ENCODE assay signal across 9 cellular contexts in genomic region chr7:101936612-101937231, GRCh38.
DNase-seq lines count a peak whose midpoint lies in the region; ATAC-seq and TF ChIP-seq lines count a peak whose summit lies in the region.
"Had no signal": no experiment of that assay in that cellular context is flagged by ENCODE, and none has a peak within 500 bp of the region (broad histone marks: within the 10 kb centered on the region; RNA-seq: fewer than 3 reads in every experiment).

No MANE protein-coding gene starts in this region.

- peaks cover 74% of the 10 kb centered on the region for H3K4me1 Mint-ChIP-seq in endodermal cell
- H3K4me1 Mint-ChIP-seq in naive thymus-derived CD4-positive, alpha-beta T cell, result peaks cover 0 to 15% (median 8%) of the 10 kb centered on the region in 7 donors

- H3K9me3 ChIP-seq in HUES6 (ENCODE audit: control insufficient read depth, insufficient read depth, low read depth, low read length), result peaks cover 3% of the 10 kb centered on the region; the same call in 1 of the 2 replicates
- no peaks in the 10 kb centered on the region for H3K9me3 ChIP-seq in endodermal cell (ENCODE audit: control insufficient read depth, low read length)
- H3K9me3 ChIP-seq in lower lobe of right lung, result no peaks in the 10 kb centered on the region
- no peaks in the 10 kb centered on the region for H3K9me3 ChIP-seq in thoracic aorta
- no peaks in the 10 kb centered on the region for H3K9me3 ChIP-seq in naive thymus-derived CD4-positive, alpha-beta T cell (ENCODE audit: control insufficient read depth in 2 of 3, low read length in 3 of 3)
- H3K9me3 ChIP-seq: SK-N-SH had no signal

- ATAC-seq in lower lobe of right lung, result peak; percentile 40 to 49
- peak; percentile 13 for ATAC-seq in thoracic aorta (ENCODE audit: insufficient number of reproducible peaks, low FRiP score, low read depth)
- no peak for ATAC-seq in naive thymus-derived CD4-positive, alpha-beta T cell

- no peaks in the 10 kb centered on the region for H3K27me3 ChIP-seq in HUES6 (ENCODE audit: control insufficient read depth, insufficient read depth, low read length)
- no peaks in the 10 kb centered on the region for H3K27me3 ChIP-seq in endodermal cell (ENCODE audit: control insufficient read depth, insufficient read depth, low read length, poor library complexity, severe bottlenecking)
- no peaks in the 10 kb centered on the region for H3K27me3 ChIP-seq in lower lobe of right lung (ENCODE audit: low read depth)
- no peaks in the 10 kb centered on the region for H3K27me3 ChIP-seq in thoracic aorta (replicated peaks; ENCODE audit: insufficient read depth)
- no peaks in the 10 kb centered on the region for H3K27me3 ChIP-seq in naive thymus-derived CD4-positive, alpha-beta T cell (ENCODE audit: control insufficient read depth in 2 of 2, insufficient read depth in 2 of 2, low read length in 2 of 2)

- H3K36me3 Mint-ChIP-seq in endodermal cell (ENCODE audit: low read depth), result peaks cover 11% of the 10 kb centered on the region
- H3K36me3 Mint-ChIP-seq in naive thymus-derived CD4-positive, alpha-beta T cell, result peaks cover 0 to 18% (median 4%) of the 10 kb centered on the region in 5 donors

- H3K9ac ChIP-seq in HUES6 (ENCODE audit: low read length) (peak overlapping the region; percentile 92), endodermal cell (ENCODE audit: extremely low read depth, low read length, poor library complexity, severe bottlenecking) (peak overlapping the region; percentile 54)
- H3K9ac ChIP-seq: SK-N-SH had no signal

- H3K4me1 ChIP-seq in HUES6 (ENCODE audit: control insufficient read depth, insufficient read depth, low read length) (peaks cover 78% of the 10 kb centered on the region), endodermal cell (ENCODE audit: control insufficient read depth, insufficient read depth, low read length) (peaks cover 44% of the 10 kb centered on the region), lower lobe of right lung (peaks cover 38% of the 10 kb centered on the region), thoracic aorta (ENCODE audit: control insufficient read depth in 1 of 2, low read depth in 2 of 2) (peaks cover 35 to 71% of the 10 kb centered on the region in 2 donors)
- no peaks in the 10 kb centered on the region for H3K4me1 ChIP-seq in naive thymus-derived CD4-positive, alpha-beta T cell (ENCODE audit: control insufficient read depth in 2 of 2, insufficient read depth in 2 of 2, low read length in 2 of 2)

- intact Hi-C loops in lower lobe of right lung (cut with DNase I), result no loop called here
- intact Hi-C loops in naive thymus-derived CD4-positive, alpha-beta T cell (cut with micrococcal nuclease), result no loop called here

- peak overlapping the region; percentile 45 for H3K4me3 Mint-ChIP-seq in endodermal cell
- no peak overlapping the region for H3K4me3 Mint-ChIP-seq in naive thymus-derived CD4-positive, alpha-beta T cell

- POLR2A ChIA-PET in naive thymus-derived CD4-positive, alpha-beta T cell (lab: Charles Lee), result no interaction called here

- peaks cover 5% of the 10 kb centered on the region for H3K9me3 Mint-ChIP-seq in endodermal cell
- H3K9me3 Mint-ChIP-seq in naive thymus-derived CD4-positive, alpha-beta T cell, result no peaks in the 10 kb centered on the region

- 6 to 12% methylated on average over 11 to 19 of the region's 19 CpGs for WGBS in endodermal cell (ENCODE audit: insufficient coverage in 1 of 2, insufficient read length in 1 of 2), 2 experiments

- no peaks in the 10 kb centered on the region for H3K27me3 Mint-ChIP-seq in endodermal cell (ENCODE audit: insufficient read depth)
- H3K27me3 Mint-ChIP-seq in naive thymus-derived CD4-positive, alpha-beta T cell, result no peaks in the 10 kb centered on the region

- H3K27ac ChIP-seq in HUES6 (ENCODE audit: low read depth, low read length), result peak overlapping the region; percentile 92
- peak overlapping the region; percentile 72 for H3K27ac ChIP-seq in endodermal cell (ENCODE audit: low read depth, low read length)
- H3K27ac ChIP-seq in lower lobe of right lung, result peak overlapping the region; percentile 36
- H3K27ac ChIP-seq in thoracic aorta, result peak overlapping the region; percentile 63 to 79
- no peak overlapping the region for H3K27ac ChIP-seq in naive thymus-derived CD4-positive, alpha-beta T cell (ENCODE audit: low read depth, low read length)

- peak overlapping the region; percentile 96 for H3K27ac Mint-ChIP-seq in endodermal cell
- H3K27ac Mint-ChIP-seq in naive thymus-derived CD4-positive, alpha-beta T cell, result peak overlapping the region in 1 of 9 donors; percentile 59

- H3K36me3 ChIP-seq in HUES6 (ENCODE audit: control insufficient read depth, insufficient read depth, low read length) (peaks cover 7% of the 10 kb centered on the region; the same call in 1 of the 2 replicates), endodermal cell (ENCODE audit: control insufficient read depth, insufficient read depth, low read length) (peaks cover 13% of the 10 kb centered on the region), lower lobe of right lung (no peaks in the 10 kb centered on the region), thoracic aorta (no peaks in the 10 kb centered on the region)
- H3K36me3 ChIP-seq in naive thymus-derived CD4-positive, alpha-beta T cell (ENCODE audit: control insufficient read depth in 2 of 3, insufficient read depth in 3 of 3, low read length in 3 of 3), result peaks cover 0 to 5% (median 0%) of the 10 kb centered on the region in 3 experiments

- peak overlapping the region; percentile 33 for H3K4me3 ChIP-seq in HUES6 (ENCODE audit: low read depth, low read length)
- peak overlapping the region; percentile 34 for H3K4me3 ChIP-seq in endodermal cell (ENCODE audit: low read length)
- peak overlapping the region; percentile 34 for H3K4me3 ChIP-seq in lower lobe of right lung
- peak overlapping the region; percentile 60 for H3K4me3 ChIP-seq in thoracic aorta
- no peak overlapping the region for H3K4me3 ChIP-seq in naive thymus-derived CD4-positive, alpha-beta T cell (ENCODE audit: low read length)

- CTCF ChIA-PET in naive thymus-derived CD4-positive, alpha-beta T cell (lab: Charles Lee), result interaction anchor here (0.7 kb wide), 1 partner anchor 574 kb away, joined by 4 read pairs; no protein-coding TSS in a partner anchor

- DNase-seq in endodermal cell (peak; percentile 97), lower lobe of right lung (no peak), thoracic aorta (ENCODE audit: low spot score) (peak; percentile 28), SW480 (ENCODE audit: low spot score) (no peak), cerebellar cortex (ENCODE audit: low spot score) (no peak)
- DNase-seq in naive thymus-derived CD4-positive, alpha-beta T cell, result no peak
- no peak for DNase-seq in stimulated activated CD4-positive, alpha-beta T cell treated with anti-CD3 and anti-CD28 coated beads, Interleukin-4, amount 100 ng/mL, for 1 hour
- DNase-seq: SK-N-SH had no signal

- no peak for TF ChIP-seq CTCF in endodermal cell (conservative IDR thresholded peaks at IDR 0.05)
- TF ChIP-seq CTCF in lower lobe of right lung (IDR thresholded peaks at IDR 0.05), result no peak
- TF ChIP-seq CTCF in thoracic aorta (IDR thresholded peaks at IDR 0.05), result no peak

Comparison
In these comparisons a context has a peak if more than half of its experiments do, and no peak if none do; other contexts are left out.
1. DNase-seq: peak in endodermal cell (single experiment) and thoracic aorta (single experiment); none in lower lobe of right lung (single experiment), SW480 (single experiment), cerebellar cortex (single experiment), naive thymus-derived CD4-positive, alpha-beta T cell (0 of 9) and stimulated activated CD4-positive, alpha-beta T cell treated with anti-CD3 and anti-CD28 coated beads, Interleukin-4, amount 100 ng/mL, for 1 hour (single experiment).